Comparison of ENCODE assay signal across 1 cellular context in genomic region chr11:66429983-66430602, GRCh38.
TF ChIP-seq lines count a peak whose summit lies in the region.

No MANE protein-coding gene starts in this region.

TF ChIP-seq in GM12878, 131 proteins besides CTCF, POLR2A, EP300 and RAD21:
- TF ChIP-seq GABPA (IDR thresholded peaks at IDR 0.05; ENCODE audit: low read depth) = no peak
- TF ChIP-seq NR2C1 (IDR thresholded peaks at IDR 0.05) = no peak
- TF ChIP-seq HCFC1 (IDR thresholded peaks at IDR 0.05; ENCODE audit: low read length) = no peak
- TF ChIP-seq KDM1A (IDR thresholded peaks at IDR 0.05; ENCODE audit: borderline replicate concordance) = no peak
- peak; percentile 79 for TF ChIP-seq SMC3 (IDR thresholded peaks at IDR 0.05; ENCODE audit: borderline replicate concordance, low read length)
- 0 out of 2 replicates have a peak, but pooled peaks have one; percentile 17 for TF ChIP-seq SMARCA5 (IDR thresholded peaks at IDR 0.05)
- TF ChIP-seq E4F1 (IDR thresholded peaks at IDR 0.05; ENCODE audit: borderline replicate concordance, partially characterized antibody) = no peak
- peak; percentile 59 for TF ChIP-seq YY1 (IDR thresholded peaks at IDR 0.05; ENCODE audit: low read depth, low read length)
- TF ChIP-seq PAX5 (IDR thresholded peaks at IDR 0.05; ENCODE audit: borderline replicate concordance, low read depth, low read length) = no peak
- TF ChIP-seq ZSCAN29 (IDR thresholded peaks at IDR 0.05) = no peak
- no peak for TF ChIP-seq ZNF24 (IDR thresholded peaks at IDR 0.05)
